15 cellular contexts compared by ENCODE assay signal in the genomic region with DNA sequence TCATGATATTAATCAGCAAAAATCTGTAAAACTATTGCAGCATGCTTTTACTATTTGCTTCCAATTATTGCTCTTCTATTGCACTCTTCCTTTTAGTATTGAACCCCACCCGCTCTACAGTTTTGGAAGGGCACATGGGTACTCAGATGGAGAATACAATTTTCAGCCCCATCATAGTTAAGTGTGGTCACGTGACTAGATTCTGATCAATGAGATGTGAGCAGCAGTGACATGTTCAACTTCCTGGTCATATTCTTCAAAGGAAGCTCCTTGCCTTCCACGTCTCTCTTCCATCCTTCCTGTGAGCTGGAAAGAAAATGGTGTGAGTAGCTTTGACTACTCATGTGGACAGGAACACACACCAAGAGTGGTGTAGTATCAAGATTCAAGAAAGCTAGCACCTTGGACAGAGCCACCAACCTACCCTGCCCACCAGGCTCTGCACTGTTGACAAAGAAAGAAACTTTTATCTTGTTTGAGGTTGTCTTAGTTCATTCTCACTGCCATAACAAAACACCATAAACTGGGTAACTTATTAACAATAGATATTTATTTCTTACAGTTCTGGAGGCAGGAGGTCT. TPM values are rescaled to one million over a fixed set of nuclear protein-coding genes. Genes with fewer than 3 reads are reported as not detected.
DNase-seq lines count a peak whose midpoint lies in the region; FAIRE-seq and TF ChIP-seq lines count a peak whose summit lies in the region.
"Had no signal": no experiment of that assay in that cellular context is flagged by ENCODE, and none has a peak within 500 bp of the region (broad histone marks: within the 10 kb centered on the region; RNA-seq: fewer than 3 reads in every experiment).

No MANE protein-coding gene starts in this region.

- H3K56ac ChIP-seq in mesendoderm (ENCODE audit: low read length), result no peak overlapping the region

- no peaks in the 10 kb centered on the region for H4K20me1 ChIP-seq in GM23248 (ENCODE audit: insufficient read depth)

- DNase-seq in GM23248, result peak; percentile 9
- peak; percentile 21 for DNase-seq in NB4 (ENCODE audit: low read depth)
- DNase-seq in bronchial epithelial cell (ENCODE audit: low read depth), result no peak
- peak; percentile 52 for DNase-seq in mesendoderm
- DNase-seq in stimulated activated CD4-positive, alpha-beta T cell treated with anti-CD3 and anti-CD28 coated beads, Interleukin-2, amount 100 ng/mL, for 48 hours, result no peak
- DNase-seq in activated CD4-positive, CD25-positive, alpha-beta regulatory T cell treated with anti-CD3 and anti-CD28 coated beads, Interleukin-2, amount 50 U/mL, for 72 hours, result no peak
- no peak for DNase-seq in DMS 273 treated with DMSO at 0.1 percent for 48 hours (lab: John Stamatoyannopoulos, UW)
- no peak for DNase-seq in GOT3 (lab: John Stamatoyannopoulos, UW)
- DNase-seq: activated CD8-positive, alpha-beta memory T cell treated with anti-CD3 and anti-CD28 coated beads, Interleukin-2, amount 50 U/mL, for 48 hours; kidney; NCI-H2081; SIG-M5; substantia nigra had no signal

- H3K4me2 ChIP-seq in GM23248 (ENCODE audit: unreplicated experiment), result no peak overlapping the region
- no peak overlapping the region for H3K4me2 ChIP-seq in mesendoderm (ENCODE audit: low read length)
- H3K4me2 ChIP-seq: smooth muscle cell had no signal

- TF ChIP-seq POLR2A in NB4 (IDR thresholded peaks at IDR 0.05; ENCODE audit: extremely low read depth, insufficient read length), result no peak

- H3K27ac ChIP-seq in GM23248 (no peak overlapping the region), mesendoderm (ENCODE audit: low read depth, low read length) (no peak overlapping the region)

- no peak overlapping the region for H4K8ac ChIP-seq in mesendoderm (ENCODE audit: low read depth, low read length)

- no peak overlapping the region for H2BK5ac ChIP-seq in mesendoderm (ENCODE audit: low read length)

- H3K4me1 ChIP-seq in GM23248 (ENCODE audit: insufficient read depth), result peaks cover 1% of the 10 kb centered on the region; the same call in 1 of the 2 replicates
- H3K4me1 ChIP-seq in mesendoderm (ENCODE audit: control insufficient read depth, low read depth, low read length), result peaks cover 2% of the 10 kb centered on the region

- peaks cover 32% of the 10 kb centered on the region for H3K27me3 ChIP-seq in GM23248 (replicated peaks; ENCODE audit: insufficient read depth)
- peaks cover 7% of the 10 kb centered on the region for H3K27me3 ChIP-seq in bronchial epithelial cell (ENCODE audit: control insufficient read depth, insufficient read depth, low read length)
- H3K27me3 ChIP-seq in mesendoderm (ENCODE audit: insufficient read depth, low read length, poor library complexity), result no peaks in the 10 kb centered on the region

- no peaks in the 10 kb centered on the region for H3K9me2 ChIP-seq in GM23248 (ENCODE audit: insufficient read depth)

- peaks cover 7% of the 10 kb centered on the region; the same call in 1 of the 2 replicates for H3F3A ChIP-seq in GM23248 (ENCODE audit: insufficient read depth)

- H4K5ac ChIP-seq in mesendoderm (ENCODE audit: low read length), result no peak overlapping the region

- H2AFZ ChIP-seq in GM23248, result no peak overlapping the region

- no peak overlapping the region for H3K23ac ChIP-seq in mesendoderm (ENCODE audit: low read length)

- peak; percentile 91 for FAIRE-seq in bronchial epithelial cell (lab: Jason Lieb, UNC)
- FAIRE-seq: frontal cortex, kidney had no signal

- no peaks in the 10 kb centered on the region for H3K79me1 ChIP-seq in mesendoderm (ENCODE audit: low read length)

- WGBS in GM23248 (ENCODE audit: low coverage in 1 of 2, low lambda C conversion rate in 2 of 2, missing lambda C conversion rate in 2 of 2), 2 experiments, result 38 to 43% methylated on average over 3 of the region's 3 CpGs
- no CpG with 5 or more reads among the region's 3 CpGs for WGBS in mesendoderm (ENCODE audit: extremely low coverage, insufficient coverage, low lambda C conversion rate)

- TF ChIP-seq CTCF in NB4 (IDR thresholded peaks at IDR 0.05; ENCODE audit: low read depth, low read length) (no peak), bronchial epithelial cell (IDR thresholded peaks at IDR 0.05; ENCODE audit: insufficient read depth, low read length, severe bottlenecking) (no peak)

- H3K9ac ChIP-seq in GM23248, result no peak overlapping the region
- H3K9ac ChIP-seq in mesendoderm (ENCODE audit: low read length), result no peak overlapping the region

- no peaks in the 10 kb centered on the region for H3K36me3 ChIP-seq in GM23248 (ENCODE audit: low read depth)
- H3K36me3 ChIP-seq in bronchial epithelial cell (ENCODE audit: control insufficient read depth, insufficient read depth, low read length), result no peaks in the 10 kb centered on the region
- H3K36me3 ChIP-seq in mesendoderm (ENCODE audit: control insufficient read depth, insufficient read depth, low read length), result no peaks in the 10 kb centered on the region

- H2AK5ac ChIP-seq in mesendoderm (ENCODE audit: low read length), result no peak overlapping the region

- no peak overlapping the region for H3K4me3 ChIP-seq in GM23248
- H3K4me3 ChIP-seq in NB4 (ENCODE audit: low read depth, low read length), result no peak overlapping the region
- H3K4me3 ChIP-seq in bronchial epithelial cell (ENCODE audit: low read depth, low read length), result no peak overlapping the region
- H3K4me3 ChIP-seq in mesendoderm (ENCODE audit: low read length), result no peak overlapping the region
- H3K4me3 ChIP-seq: smooth muscle cell had no signal

- H3K79me2 ChIP-seq in GM23248 (ENCODE audit: insufficient read depth) (no peaks in the 10 kb centered on the region), mesendoderm (ENCODE audit: control insufficient read depth, insufficient read depth, low read length) (no peaks in the 10 kb centered on the region)

- no peak overlapping the region for H3K18ac ChIP-seq in mesendoderm (ENCODE audit: low read length)

- H3K4ac ChIP-seq in mesendoderm (ENCODE audit: low read depth, low read length), result no peak overlapping the region

- H2BK120ac ChIP-seq in mesendoderm (ENCODE audit: low read depth, low read length), result no peak overlapping the region

- no peak overlapping the region for H2BK15ac ChIP-seq in mesendoderm (replicated peaks; ENCODE audit: low read depth)

- H3K9me3 ChIP-seq in GM23248 (ENCODE audit: low read depth), result no peaks in the 10 kb centered on the region

- in situ Hi-C loops in GM23248 (cut with MboI), result no loop called here

RNA-seq across cellular contexts. Expression of a gene that starts 3.7 kb away (rescaled TPM):
- total RNA-seq in GM23248 (2014; rRNA removed; shearing (Covaris generic)), result under 0.01 TPM in 1 of 2 replicates, not detected in the other
- polyA plus RNA-seq in GM23248 (2016; fragmentation: Nextera tagmentation; extraction: Ambion mirVana), result 1.3 and 1.9 TPM in 2 replicates
- total RNA-seq in bronchial epithelial cell, result 0.13 TPM in 1 of 2 replicates, not detected in the other
- polyA plus RNA-seq in mesendoderm (2013, experiment 1 of 2), result 0.20 TPM
- polyA plus RNA-seq in mesendoderm (2013, experiment 2 of 2), result 0.22 TPM
- total RNA-seq: smooth muscle cell had no signal

Comparison
In these comparisons a context has a peak if more than half of its experiments do, and no peak if none do; other contexts are left out.
1. DNase-seq: peak in GM23248 (single experiment), NB4 (single experiment) and mesendoderm (single experiment); none in bronchial epithelial cell (single experiment), stimulated activated CD4-positive, alpha-beta T cell treated with anti-CD3 and anti-CD28 coated beads, Interleukin-2, amount 100 ng/mL, for 48 hours (0 of 2), activated CD4-positive, CD25-positive, alpha-beta regulatory T cell treated with anti-CD3 and anti-CD28 coated beads, Interleukin-2, amount 50 U/mL, for 72 hours (single experiment), DMS 273 treated with DMSO at 0.1 percent for 48 hours (single experiment) and GOT3 (single experiment).